Comparison of ENCODE assay signal across 1 cellular context in genomic region chr10:101188942-101189341, GRCh38.
TF ChIP-seq lines count a peak whose summit lies in the region.

No MANE protein-coding gene starts in this region.

TF ChIP-seq in H1, 55 proteins besides CTCF, POLR2A, EP300 and RAD21:
- no peak for TF ChIP-seq GABPA (IDR thresholded peaks at IDR 0.05; ENCODE audit: borderline replicate concordance, insufficient read depth, low read length)
- TF ChIP-seq CTBP2 (IDR thresholded peaks at IDR 0.05; ENCODE audit: borderline replicate concordance, insufficient read depth, insufficient read length, low read length), result no peak
- TF ChIP-seq NRF1 (IDR thresholded peaks at IDR 0.05; ENCODE audit: low read depth, low read length), result no peak
- TF ChIP-seq RXRA (IDR thresholded peaks at IDR 0.05; ENCODE audit: insufficient read depth, low read depth, low read length), result no peak
